Comparison of ENCODE assay signal across 35 cellular contexts in the genomic region with DNA sequence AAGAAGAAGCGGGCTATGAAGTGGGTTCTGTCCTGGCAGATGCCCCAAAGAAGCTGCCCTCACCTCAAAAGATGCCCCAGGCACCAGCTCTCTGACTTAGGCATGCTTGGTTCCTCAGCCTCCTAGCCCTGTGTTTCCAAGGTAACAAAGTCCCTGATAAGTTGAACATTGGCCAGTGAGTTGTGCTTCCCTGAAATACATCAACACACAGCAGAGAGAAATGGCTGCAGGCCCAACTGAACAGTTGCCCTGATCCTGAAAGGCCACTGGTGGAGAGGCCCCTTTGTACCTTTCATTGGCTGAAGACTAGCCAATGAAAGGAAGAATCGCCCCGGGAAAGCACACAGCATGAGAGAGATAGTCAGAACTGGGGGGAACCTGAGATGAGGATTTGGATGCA.
"Had no signal": no experiment of that assay in that cellular context is flagged by ENCODE, and none has a peak within 500 bp of the region (broad histone marks: within the 10 kb centered on the region; RNA-seq: fewer than 3 reads in every experiment).

No MANE protein-coding gene starts in this region.

- H3K36me3 Mint-ChIP-seq: activated CD4-positive, alpha-beta memory T cell treated with anti-CD3 and anti-CD28 coated beads for 36 hours; activated naive CD8-positive, alpha-beta T cell treated with anti-CD3 and anti-CD28 coated beads for 36 hours had no signal

- H3K27ac ChIP-seq: brain microvascular endothelial cell, SJSA1 had no signal

- H3K9ac ChIP-seq: SK-N-SH had no signal

- H3K27me3 ChIP-seq: brain microvascular endothelial cell, MG63, SJSA1 had no signal

- FAIRE-seq: TTC549 had no signal

- H3K9me3 ChIP-seq: MG63, SJSA1, SK-N-SH had no signal

- H3K4me3 ChIP-seq: MG63, SJSA1 had no signal

- H3K4me2 ChIP-seq: SK-N-SH had no signal

- ATAC-seq: activated T-helper 17 cell treated with anti-CD3 and anti-CD28 coated beads, Interleukin-2, amount 50 U/mL, for 72 hours; Panc1 had no signal

- H3K27ac Mint-ChIP-seq: activated CD4-positive, alpha-beta memory T cell treated with anti-CD3 and anti-CD28 coated beads for 36 hours; activated naive CD8-positive, alpha-beta T cell treated with anti-CD3 and anti-CD28 coated beads for 36 hours; activated T-helper 17 cell treated with anti-CD3 and anti-CD28 coated beads, Interleukin-2, amount 50 U/mL, for 72 hours; T-helper 1 cell treated with Interleukin-12 subunit alpha and Interleukin-12 subunit beta and Interleukin-4 antibody, amounts not matched to agents 30 μg/mL and 1 μg/mL, for 36 hours; T-helper 2 cell treated with Interferon-gamma antibody and Interleukin-4, amounts not matched to agents 5 μg/mL and 100 μg/mL, for 36 hours had no signal

- DNase-seq: activated CD4-positive, alpha-beta memory T cell treated with anti-CD3 and anti-CD28 coated beads for 36 hours; activated CD4-positive, alpha-beta T cell treated with anti-CD3 and anti-CD28 coated beads, Interleukin-2, amount 50 U/mL, for 1 hour; activated CD8-positive, alpha-beta memory T cell treated with anti-CD3 and anti-CD28 coated beads, Interleukin-2, amount 50 U/mL, for 4 hours; activated effector memory CD4-positive, alpha-beta T cell treated with anti-CD3 and anti-CD28 coated beads, Interleukin-2, amount 50 U/mL, for 16 hours; activated naive CD4-positive, alpha-beta T cell; activated naive CD4-positive, alpha-beta T cell treated with anti-CD3 and anti-CD28 coated beads, Interleukin-2, amount 50 U/mL, for 16 hours; activated naive CD8-positive, alpha-beta T cell treated with anti-CD3 and anti-CD28 coated beads for 36 hours; activated T-cell treated with anti-CD3 and anti-CD28 coated beads for 4 hours; activated T-cell treated with anti-CD3 and anti-CD28 coated beads, Interleukin-2, amount 50 U/mL, for 48 hours; amniotic stem cell; aorta; brain microvascular endothelial cell; central memory CD4-positive, alpha-beta T cell; Karpas-422; MG63; NCI-H1048; NCI-H1105 treated with DMSO at 0.1 percent for 48 hours; NCI-H1436; NCI-H1694; NCI-H1930; NCI-H2081 treated with DMSO at 0.1 percent for 48 hours; NCI-H2171; NCI-H226; NCI-H446 treated with DMSO at 0.1 percent for 48 hours; NCI-H524; NCI-H69; NCI-H82; SHP77 treated with DMSO at 0.1 percent for 48 hours; SK-N-SH had no signal

- H3K4me1 ChIP-seq: SJSA1 had no signal

- H3K4me3 Mint-ChIP-seq: activated CD4-positive, alpha-beta memory T cell treated with anti-CD3 and anti-CD28 coated beads for 36 hours; activated naive CD8-positive, alpha-beta T cell treated with anti-CD3 and anti-CD28 coated beads for 36 hours; activated T-helper 17 cell treated with anti-CD3 and anti-CD28 coated beads, Interleukin-2, amount 50 U/mL, for 72 hours; T-helper 1 cell treated with Interleukin-12 subunit alpha and Interleukin-12 subunit beta and Interleukin-4 antibody, amounts not matched to agents 30 μg/mL and 1 μg/mL, for 36 hours; T-helper 2 cell treated with Interferon-gamma antibody and Interleukin-4, amounts not matched to agents 5 μg/mL and 100 μg/mL, for 36 hours had no signal

- H3K9me3 Mint-ChIP-seq: activated CD4-positive, alpha-beta memory T cell treated with anti-CD3 and anti-CD28 coated beads for 36 hours; activated naive CD8-positive, alpha-beta T cell treated with anti-CD3 and anti-CD28 coated beads for 36 hours; activated T-helper 17 cell treated with anti-CD3 and anti-CD28 coated beads, Interleukin-2, amount 50 U/mL, for 72 hours; T-helper 1 cell treated with Interleukin-12 subunit alpha and Interleukin-12 subunit beta and Interleukin-4 antibody, amounts not matched to agents 30 μg/mL and 1 μg/mL, for 36 hours; T-helper 2 cell treated with Interferon-gamma antibody and Interleukin-4, amounts not matched to agents 5 μg/mL and 100 μg/mL, for 36 hours had no signal

- H3K4me1 Mint-ChIP-seq: activated naive CD8-positive, alpha-beta T cell treated with anti-CD3 and anti-CD28 coated beads for 36 hours; activated T-helper 17 cell treated with anti-CD3 and anti-CD28 coated beads, Interleukin-2, amount 50 U/mL, for 72 hours had no signal

- H3K36me3 ChIP-seq: brain microvascular endothelial cell, MG63, SJSA1 had no signal

- H3K27me3 Mint-ChIP-seq: activated T-helper 17 cell treated with anti-CD3 and anti-CD28 coated beads, Interleukin-2, amount 50 U/mL, for 72 hours had no signal
